Comparison of ENCODE assay signal across 16 cellular contexts in genomic region chr2:27306136-27306535, GRCh38. TPM values are rescaled to one million over a fixed set of nuclear protein-coding genes. Genes with fewer than 3 reads are reported as not detected.
DNase-seq lines count a peak whose midpoint lies in the region; FAIRE-seq and TF ChIP-seq lines count a peak whose summit lies in the region.
"Had no signal": no experiment of that assay in that cellular context is flagged by ENCODE, and none has a peak within 500 bp of the region (broad histone marks: within the 10 kb centered on the region; RNA-seq: fewer than 3 reads in every experiment).

No MANE protein-coding gene starts in this region.

- no peak overlapping the region for H3K4ac ChIP-seq in H1 (replicated peaks; ENCODE audit: insufficient read length, low read depth, low read length)

- no peaks in the 10 kb centered on the region for H3K79me1 ChIP-seq in H1 (ENCODE audit: low read depth, low read length)

- no peak overlapping the region for H3K9ac ChIP-seq in HUES48 (ENCODE audit: low read depth, low read length)
- H3K9ac ChIP-seq in H1 (replicated peaks in 1 of 4; ENCODE audit: extremely low read depth in 1 of 4, low read depth in 3 of 4, low read length in 3 of 4): no peak overlapping the region
- no peak overlapping the region for H3K9ac ChIP-seq in parathyroid adenoma

- peaks cover 4 to 11% of the 10 kb centered on the region in 2 experiments for H4K20me1 ChIP-seq in H1 (replicated peaks in 1 of 2; ENCODE audit: control insufficient read depth in 1 of 2, insufficient read depth in 2 of 2, low read length in 2 of 2)

- H3K79me2 ChIP-seq in H1 (ENCODE audit: control insufficient read depth in 1 of 2, insufficient read depth in 2 of 2, low read length in 2 of 2): no peaks in the 10 kb centered on the region
- H3K79me2 ChIP-seq in parathyroid adenoma: no peaks in the 10 kb centered on the region

- 82% methylated on average over 10 of the region's 26 CpGs; no CpG with 5 or more reads in 1 of the 2 experiments for WGBS in H1 (ENCODE audit: extremely low coverage in 1 of 2, insufficient coverage in 1 of 2, insufficient read length in 1 of 2, insufficient replicate concordance in 2 of 2, low coverage in 1 of 2, low lambda C conversion rate in 2 of 2, missing lambda C conversion rate in 1 of 2), 2 experiments

- peaks cover 52% of the 10 kb centered on the region for H3K27me3 ChIP-seq in HUES48 (ENCODE audit: control insufficient read depth, insufficient read depth, low read length)
- peaks cover 29 to 41% (median 39%) of the 10 kb centered on the region in 4 experiments for H3K27me3 ChIP-seq in H1 (replicated peaks in 1 of 4; ENCODE audit: control insufficient read depth in 3 of 4, extremely low read depth in 1 of 4, insufficient read depth in 3 of 4, low read length in 3 of 4)
- H3K27me3 ChIP-seq in parathyroid adenoma (ENCODE audit: control insufficient read depth, insufficient read depth, low read length): peaks cover 10% of the 10 kb centered on the region

- H4K8ac ChIP-seq in H1 (ENCODE audit: extremely low read depth, insufficient read depth, low read length): peak overlapping the region; percentile 9

- no peak overlapping the region for H4K5ac ChIP-seq in H1 (ENCODE audit: insufficient read length, low read depth, low read length)

- DNase-seq in Calu3 (peak; percentile 19), H1 (ENCODE audit: low read depth in 1 of 2, low spot score in 2 of 2) (no peak), CD14-positive monocyte (ENCODE audit: low spot score) (no peak), RWPE1 (ENCODE audit: low spot score) (no peak)
- no peak for DNase-seq in activated T-helper 1 cell treated with anti-CD3 and anti-CD28 coated beads, Interleukin-12 subunit alpha, Interleukin-12 subunit beta, Interleukin-2, Interleukin-4 antibody, amounts not matched to agents 30 ng/mL and 10 ng/mL and 1 ng/mL, durations not matched to agents 14 hours and 24 hours and 36 hours (ENCODE audit: low spot score)
- DNase-seq: activated CD4-positive, CD25-positive, alpha-beta regulatory T cell; activated effector memory CD4-positive, alpha-beta T cell treated with Interleukin-2 at 50 U/mL for 16 hours; brain microvascular endothelial cell; GDM1; NCI-H1105 treated with DMSO at 0.1 percent for 48 hours; NCI-H446 treated with DMSO at 0.1 percent for 48 hours; SW 1271 had no signal

- intact Hi-C loops in Calu3 (cut with micrococcal nuclease; ENCODE audit: unreplicated experiment) (no loop called here), CD14-positive monocyte (cut with micrococcal nuclease) (no loop called here)
- intact Hi-C loops in activated T-helper 1 cell treated with anti-CD3 and anti-CD28 coated beads, Interleukin-12 subunit alpha, Interleukin-12 subunit beta, Interleukin-2, Interleukin-4 antibody, amounts not matched to agents 30 ng/mL and 10 ng/mL and 1 ng/mL, durations not matched to agents 14 hours and 24 hours and 36 hours (cut with micrococcal nuclease): no loop called here

- FAIRE-seq in H1 (lab: Jason Lieb, UNC): no peak
- FAIRE-seq: endometrium had no signal

- no peak for TF ChIP-seq EP300 in H1 (IDR thresholded peaks at IDR 0.05; ENCODE audit: borderline replicate concordance in 1 of 2, low read depth in 2 of 2, low read length in 2 of 2)

- no peak overlapping the region for H3K56ac ChIP-seq in H1 (replicated peaks; ENCODE audit: insufficient read length, low read depth, low read length)

- H3K4me1 Mint-ChIP-seq in Calu3 (ENCODE audit: low read depth, unreplicated experiment) (no peaks in the 10 kb centered on the region), CD14-positive monocyte (peaks cover 17% of the 10 kb centered on the region)
- peaks cover 10% of the 10 kb centered on the region for H3K4me1 Mint-ChIP-seq in activated T-helper 1 cell treated with anti-CD3 and anti-CD28 coated beads, Interleukin-12 subunit alpha, Interleukin-12 subunit beta, Interleukin-2, Interleukin-4 antibody, amounts not matched to agents 30 ng/mL and 10 ng/mL and 1 ng/mL, durations not matched to agents 14 hours and 24 hours and 36 hours (ENCODE audit: low read depth)

- peaks cover 10% of the 10 kb centered on the region; the same call in 1 of the 2 replicates for H3K23me2 ChIP-seq in H1 (ENCODE audit: low read depth, low read length)

- TF ChIP-seq RAD21 in H1 (IDR thresholded peaks at IDR 0.05 in 1 of 2, conservative IDR thresholded peaks at IDR 0.05 in 1 of 2; ENCODE audit: low read depth in 2 of 2, low read length in 2 of 2): no peak

- H3K18ac ChIP-seq in H1 (ENCODE audit: extremely low read depth, low read length): peak overlapping the region; percentile 95

- no peak overlapping the region for H3K14ac ChIP-seq in H1 (ENCODE audit: insufficient read length)

- peak overlapping the region; percentile 73 for H4K91ac ChIP-seq in H1 (replicated peaks; ENCODE audit: insufficient read length, low read length)

- no peak overlapping the region for H2BK5ac ChIP-seq in H1 (ENCODE audit: low read depth, low read length)

- H3K4me1 ChIP-seq in HUES48 (ENCODE audit: control insufficient read depth, insufficient read depth, low read length) (peaks cover 6% of the 10 kb centered on the region; the same call in 1 of the 2 replicates), H1 (replicated peaks in 1 of 4; ENCODE audit: control insufficient read depth in 3 of 4, insufficient read depth in 4 of 4, low read length in 3 of 4) (peaks cover 0 to 28% (median 14%) of the 10 kb centered on the region in 4 experiments; a peak in 5 of 7 replicates), parathyroid adenoma (peaks cover 8% of the 10 kb centered on the region)

- H3K9me3 Mint-ChIP-seq in Calu3 (ENCODE audit: low read depth, unreplicated experiment) (no peaks in the 10 kb centered on the region), CD14-positive monocyte (peaks cover 0 to 6% (median 1%) of the 10 kb centered on the region in 7 donors)
- no peaks in the 10 kb centered on the region for H3K9me3 Mint-ChIP-seq in activated T-helper 1 cell treated with anti-CD3 and anti-CD28 coated beads, Interleukin-12 subunit alpha, Interleukin-12 subunit beta, Interleukin-2, Interleukin-4 antibody, amounts not matched to agents 30 ng/mL and 10 ng/mL and 1 ng/mL, durations not matched to agents 14 hours and 24 hours and 36 hours
- H3K9me3 Mint-ChIP-seq: CD4-positive, CD25-positive, alpha-beta regulatory T cell had no signal

- H2BK20ac ChIP-seq in H1 (ENCODE audit: low read length): 0 out of 2 replicates have a peak overlapping the region, but pooled peaks have one; percentile 48

- H3K4me2 ChIP-seq in H1 (ENCODE audit: insufficient read depth in 1 of 2, low read depth in 2 of 2, low read length in 2 of 2) (peak overlapping the region; percentile 63 to 69), parathyroid adenoma (ENCODE audit: low read length) (no peak overlapping the region)

- no TSS peak for BruUV-seq in Calu3 (replicated peaks; lab: Mats Ljungman, UMichigan)

- TF ChIP-seq CTCF in Calu3 (IDR thresholded peaks at IDR 0.05; ENCODE audit: unreplicated experiment) (no peak), H1 (IDR thresholded peaks at IDR 0.05; ENCODE audit: control extremely low read depth in 1 of 3, insufficient read depth in 1 of 3, low read depth in 1 of 3, low read length in 3 of 3) (no peak), parathyroid adenoma (IDR thresholded peaks at IDR 0.05) (no peak), CD14-positive monocyte (IDR thresholded peaks at IDR 0.05) (no peak), RWPE1 (conservative IDR thresholded peaks at IDR 0.05; ENCODE audit: low read depth) (no peak)

- H3K27ac Mint-ChIP-seq in Calu3 (ENCODE audit: unreplicated experiment) (peak overlapping the region; percentile 78), CD14-positive monocyte (no peak overlapping the region)
- H3K27ac Mint-ChIP-seq in activated T-helper 1 cell treated with anti-CD3 and anti-CD28 coated beads, Interleukin-12 subunit alpha, Interleukin-12 subunit beta, Interleukin-2, Interleukin-4 antibody, amounts not matched to agents 30 ng/mL and 10 ng/mL and 1 ng/mL, durations not matched to agents 14 hours and 24 hours and 36 hours: no peak overlapping the region

- H3K27ac ChIP-seq in HUES48 (ENCODE audit: low read depth, low read length) (no peak overlapping the region), H1 (ENCODE audit: low read depth, low read length) (no peak overlapping the region), parathyroid adenoma (no peak overlapping the region), RWPE1 (no peak overlapping the region)
- H3K27ac ChIP-seq: brain microvascular endothelial cell had no signal

- no peak overlapping the region for H2BK120ac ChIP-seq in H1 (replicated peaks; ENCODE audit: low read depth, low read length)

- TF ChIP-seq POLR2A in H1 (IDR thresholded peaks at IDR 0.05; ENCODE audit: control extremely low read depth in 1 of 2, low read depth in 2 of 2, low read length in 2 of 2): no peak

- no peak overlapping the region for H2AK5ac ChIP-seq in H1 (ENCODE audit: low read depth, low read length)

- H3K4me3 ChIP-seq in HUES48 (ENCODE audit: low read depth, low read length): peak overlapping the region; percentile 53; the same call in 1 of the 2 replicates
- peak overlapping the region in 2 of 4 experiments; percentile 26 to 51; a peak in 4 of 8 replicates for H3K4me3 ChIP-seq in H1 (ENCODE audit: extremely low read depth in 1 of 4, insufficient read depth in 2 of 4, low read depth in 3 of 4, low read length in 4 of 4)
- no peak overlapping the region for H3K4me3 ChIP-seq in parathyroid adenoma (ENCODE audit: low read depth, low read length)

- POLR2A ChIA-PET in H1 (lab: Charles Lee; ENCODE audit: partially characterized antibody): interaction anchor here (0.8 to 8.8 kb wide), 6 partner anchors 9 to 57 kb away, joined by 3 to 105 read pairs (median 4); partner anchors contain the start of gene MPV17
- POLR2A ChIA-PET in RWPE1 (lab: Yijun Ruan, JAX; ENCODE audit: low non-redundant PET): no interaction called here

- CTCF ChIA-PET in Calu3 (lab: Charles Lee) (interaction anchor here (0.5 to 1.9 kb wide), 2 partner anchors 12 to 37 kb away, joined by 3 to 5 read pairs; no protein-coding TSS in a partner anchor), H1 (lab: Charles Lee; ENCODE audit: partially characterized antibody) (interaction anchor here (0.5 to 12.3 kb wide), 7 partner anchors 15 to 464 kb away, joined by 3 to 413 read pairs (median 9); partner anchors contain the start of genes DNAJC5G, MPV17 and TRIM54), RWPE1 (lab: Yijun Ruan, JAX) (interaction anchor here (0.5 kb wide), 2 partner anchors 76 to 173 kb away, joined by 3 read pairs; no protein-coding TSS in a partner anchor)

- H3K4me3 Mint-ChIP-seq in Calu3 (ENCODE audit: low read depth, unreplicated experiment) (peak overlapping the region; percentile 65), CD14-positive monocyte (peak overlapping the region in 1 of 2 donors; percentile 59)
- no peak overlapping the region for H3K4me3 Mint-ChIP-seq in activated T-helper 1 cell treated with anti-CD3 and anti-CD28 coated beads, Interleukin-12 subunit alpha, Interleukin-12 subunit beta, Interleukin-2, Interleukin-4 antibody, amounts not matched to agents 30 ng/mL and 10 ng/mL and 1 ng/mL, durations not matched to agents 14 hours and 24 hours and 36 hours

- H2BK12ac ChIP-seq in H1 (ENCODE audit: low read depth, low read length): peak overlapping the region; percentile 29; the same call in 1 of the 2 replicates

- H3K23ac ChIP-seq in H1 (ENCODE audit: insufficient read length): no peak overlapping the region

- H2AFZ ChIP-seq in H1 (ENCODE audit: low read length): no peak overlapping the region
- H2AFZ ChIP-seq in parathyroid adenoma: peak overlapping the region; percentile 11

- H3K9me3 ChIP-seq in HUES48 (ENCODE audit: control insufficient read depth, insufficient read depth, low read length) (no peaks in the 10 kb centered on the region), H1 (ENCODE audit: insufficient read depth in 2 of 2, low read depth in 1 of 2, low read length in 1 of 2) (no peaks in the 10 kb centered on the region; a peak in 1 of 4 replicates), parathyroid adenoma (ENCODE audit: control insufficient read depth, low read length) (no peaks in the 10 kb centered on the region)

- H3K36me3 Mint-ChIP-seq in Calu3 (ENCODE audit: insufficient read depth, unreplicated experiment): peaks cover 19% of the 10 kb centered on the region
- H3K36me3 Mint-ChIP-seq in activated T-helper 1 cell treated with anti-CD3 and anti-CD28 coated beads, Interleukin-12 subunit alpha, Interleukin-12 subunit beta, Interleukin-2, Interleukin-4 antibody, amounts not matched to agents 30 ng/mL and 10 ng/mL and 1 ng/mL, durations not matched to agents 14 hours and 24 hours and 36 hours (ENCODE audit: low read depth): peaks cover 8% of the 10 kb centered on the region
- peaks cover 21 to 27% of the 10 kb centered on the region in 2 donors for H3K36me3 Mint-ChIP-seq in CD14-positive monocyte

- H3K27me3 Mint-ChIP-seq in Calu3 (ENCODE audit: unreplicated experiment): peaks cover 23% of the 10 kb centered on the region
- peaks cover 17% of the 10 kb centered on the region for H3K27me3 Mint-ChIP-seq in activated T-helper 1 cell treated with anti-CD3 and anti-CD28 coated beads, Interleukin-12 subunit alpha, Interleukin-12 subunit beta, Interleukin-2, Interleukin-4 antibody, amounts not matched to agents 30 ng/mL and 10 ng/mL and 1 ng/mL, durations not matched to agents 14 hours and 24 hours and 36 hours (ENCODE audit: insufficient read depth)
- peaks cover 38 to 47% (median 45%) of the 10 kb centered on the region in 3 donors for H3K27me3 Mint-ChIP-seq in CD14-positive monocyte (ENCODE audit: low read depth in 3 of 3)

- H2BK15ac ChIP-seq in H1 (ENCODE audit: low read length): peak overlapping the region; percentile 81; the same call in 1 of the 2 replicates

- H3K36me3 ChIP-seq in HUES48 (ENCODE audit: control insufficient read depth, insufficient read depth, low read length) (no peaks in the 10 kb centered on the region), H1 (ENCODE audit: control insufficient read depth in 2 of 4, insufficient read depth in 4 of 4, low read length in 3 of 4) (peaks cover 0 to 4% (median 0%) of the 10 kb centered on the region in 4 experiments; a peak in 1 of 8 replicates), parathyroid adenoma (ENCODE audit: control insufficient read depth, insufficient read depth, low read length) (no peaks in the 10 kb centered on the region)

RNA-seq across cellular contexts. Expression of gene UCN, which starts 2.1 kb away (rescaled TPM):
- 4.6 and 6.6 TPM in 2 replicates for total RNA-seq in Calu3 (2022)
- not detected in 2 replicates for total RNA-seq in H1 (2021; fragmentation: NEBNext Ultra II Directional; extraction: Animal tissue kit (Norgen Biotek cat#: 25700))
- polyA plus RNA-seq in H1 (2011; rRNA removed) (0.35 and 0.93 TPM in 2 replicates), CD14-positive monocyte (under 1 TPM; 0.39 to 0.60 TPM)
- 0.58 TPM for polyA plus RNA-seq in H1 (2011; cell fraction: cytosol; rRNA removed)
- 1.6 TPM for polyA plus RNA-seq in H1 (2011; cell fraction: nucleus; rRNA removed)
- polyA plus RNA-seq in H1 (2012, experiment 1 of 2): 0.38 to 0.58 TPM (median 0.43 TPM) in 3 of 4 replicates, not detected in the other
- polyA plus RNA-seq in H1 (2012, experiment 2 of 2): not detected
- polyA plus RNA-seq in H1 (2013, experiment 1 of 2): 0.28 TPM
- 0.15 TPM for polyA plus RNA-seq in H1 (2013, experiment 2 of 2)
- not detected in 2 replicates for polyA minus RNA-seq in H1 (2011; rRNA and poly(A)+ RNA removed)
- not detected for polyA minus RNA-seq in H1 (2011; cell fraction: cytosol; rRNA and poly(A)+ RNA removed)
- not detected for polyA minus RNA-seq in H1 (2011; cell fraction: nucleus; rRNA and poly(A)+ RNA removed)
- total RNA-seq in activated T-helper 1 cell treated with anti-CD3 and anti-CD28 coated beads, Interleukin-12 subunit alpha, Interleukin-12 subunit beta, Interleukin-2, Interleukin-4 antibody, amounts not matched to agents 30 ng/mL and 10 ng/mL and 1 ng/mL, durations not matched to agents 14 hours and 24 hours and 36 hours: 1.4 and 1.8 TPM in 2 replicates

RNA-seq across cellular contexts. Expression of gene MPV17, which starts 16.8 kb away (rescaled TPM):
- 77.4 and 84.5 TPM in 2 replicates for total RNA-seq in Calu3 (2022)
- 45.2 and 46.1 TPM in 2 replicates for total RNA-seq in H1 (2021; fragmentation: NEBNext Ultra II Directional; extraction: Animal tissue kit (Norgen Biotek cat#: 25700))
- polyA plus RNA-seq in H1 (2011; rRNA removed) (148 and 181 TPM in 2 replicates), CD14-positive monocyte (100 to 1,000 TPM; 136 to 160 TPM)
- polyA plus RNA-seq in H1 (2011; cell fraction: cytosol; rRNA removed): 116 TPM
- polyA plus RNA-seq in H1 (2011; cell fraction: nucleus; rRNA removed): 98.4 TPM
- 73.4 to 78.7 TPM (median 77.0 TPM) in 4 replicates for polyA plus RNA-seq in H1 (2012, experiment 1 of 2)
- 91.9 TPM for polyA plus RNA-seq in H1 (2012, experiment 2 of 2)
- polyA plus RNA-seq in H1 (2013, experiment 1 of 2): 93.7 TPM
- 97.7 TPM for polyA plus RNA-seq in H1 (2013, experiment 2 of 2)
- polyA minus RNA-seq in H1 (2011; rRNA and poly(A)+ RNA removed): 104 and 115 TPM in 2 replicates
- polyA minus RNA-seq in H1 (2011; cell fraction: cytosol; rRNA and poly(A)+ RNA removed): 27.7 TPM
- 39.2 TPM for polyA minus RNA-seq in H1 (2011; cell fraction: nucleus; rRNA and poly(A)+ RNA removed)
- 85.9 and 89.9 TPM in 2 replicates for total RNA-seq in activated T-helper 1 cell treated with anti-CD3 and anti-CD28 coated beads, Interleukin-12 subunit alpha, Interleukin-12 subunit beta, Interleukin-2, Interleukin-4 antibody, amounts not matched to agents 30 ng/mL and 10 ng/mL and 1 ng/mL, durations not matched to agents 14 hours and 24 hours and 36 hours

RNA-seq across cellular contexts. Expression of gene TRIM54, which starts 23.9 kb away (rescaled TPM):
- 0.99 and 2.3 TPM in 2 replicates for total RNA-seq in Calu3 (2022)
- 3.9 and 4.2 TPM in 2 replicates for total RNA-seq in H1 (2021; fragmentation: NEBNext Ultra II Directional; extraction: Animal tissue kit (Norgen Biotek cat#: 25700))
- 5.8 and 6.1 TPM in 2 replicates for polyA plus RNA-seq in H1 (2011; rRNA removed)
- 7.8 TPM for polyA plus RNA-seq in H1 (2011; cell fraction: cytosol; rRNA removed)
- polyA plus RNA-seq in H1 (2011; cell fraction: nucleus; rRNA removed): 12.0 TPM
- polyA plus RNA-seq in H1 (2012, experiment 1 of 2): 4.3 to 7.4 TPM (median 6.5 TPM) in 4 replicates
- 3.4 TPM for polyA plus RNA-seq in H1 (2012, experiment 2 of 2)
- polyA plus RNA-seq in H1 (2013, experiment 1 of 2): 2.9 TPM
- 2.2 TPM for polyA plus RNA-seq in H1 (2013, experiment 2 of 2)
- polyA minus RNA-seq in H1 (2011; rRNA and poly(A)+ RNA removed): 4.3 and 5.3 TPM in 2 replicates
- 1.8 TPM for polyA minus RNA-seq in H1 (2011; cell fraction: cytosol; rRNA and poly(A)+ RNA removed)
- polyA minus RNA-seq in H1 (2011; cell fraction: nucleus; rRNA and poly(A)+ RNA removed): 2.7 TPM
- 0.26 TPM in 1 of 2 replicates, not detected in the other for total RNA-seq in activated T-helper 1 cell treated with anti-CD3 and anti-CD28 coated beads, Interleukin-12 subunit alpha, Interleukin-12 subunit beta, Interleukin-2, Interleukin-4 antibody, amounts not matched to agents 30 ng/mL and 10 ng/mL and 1 ng/mL, durations not matched to agents 14 hours and 24 hours and 36 hours
- not detected for polyA plus RNA-seq in CD14-positive monocyte
- total RNA-seq: CD4-positive, CD25-positive, alpha-beta regulatory T cell had no signal

RNA-seq across cellular contexts. Expression of gene DNAJC5G, which starts 30.9 kb away (rescaled TPM):
- total RNA-seq in Calu3 (2022): not detected in 2 replicates
- 1.4 TPM in 2 replicates for total RNA-seq in H1 (2021; fragmentation: NEBNext Ultra II Directional; extraction: Animal tissue kit (Norgen Biotek cat#: 25700))
- polyA plus RNA-seq in H1 (2011; rRNA removed) (0.75 and 0.83 TPM in 2 replicates), CD14-positive monocyte (not detected)
- 1.0 TPM for polyA plus RNA-seq in H1 (2011; cell fraction: cytosol; rRNA removed)
- 2.6 TPM for polyA plus RNA-seq in H1 (2011; cell fraction: nucleus; rRNA removed)
- 0.86 to 1.3 TPM (median 1.1 TPM) in 4 replicates for polyA plus RNA-seq in H1 (2012, experiment 1 of 2)
- polyA plus RNA-seq in H1 (2012, experiment 2 of 2): 0.18 TPM
- polyA plus RNA-seq in H1 (2013, experiment 1 of 2): 0.51 TPM
- 0.63 TPM for polyA plus RNA-seq in H1 (2013, experiment 2 of 2)
- polyA minus RNA-seq in H1 (2011; rRNA and poly(A)+ RNA removed): 0.60 and 1.7 TPM in 2 replicates
- polyA minus RNA-seq in H1 (2011; cell fraction: cytosol; rRNA and poly(A)+ RNA removed): 1.2 TPM
- 1.00 TPM for polyA minus RNA-seq in H1 (2011; cell fraction: nucleus; rRNA and poly(A)+ RNA removed)
- total RNA-seq in activated T-helper 1 cell treated with anti-CD3 and anti-CD28 coated beads, Interleukin-12 subunit alpha, Interleukin-12 subunit beta, Interleukin-2, Interleukin-4 antibody, amounts not matched to agents 30 ng/mL and 10 ng/mL and 1 ng/mL, durations not matched to agents 14 hours and 24 hours and 36 hours: not detected in 2 replicates
- total RNA-seq: CD4-positive, CD25-positive, alpha-beta regulatory T cell had no signal
- polyA plus RNA-seq: CD4-positive, CD25-positive, alpha-beta regulatory T cell had no signal

RNA-seq across cellular contexts. Expression of gene SLC30A3, which starts 43.3 kb away (rescaled TPM):
- total RNA-seq in Calu3 (2022): 0.24 TPM in 1 of 2 replicates, not detected in the other
- 15.2 and 16.1 TPM in 2 replicates for total RNA-seq in H1 (2021; fragmentation: NEBNext Ultra II Directional; extraction: Animal tissue kit (Norgen Biotek cat#: 25700))
- polyA plus RNA-seq in H1 (2011; rRNA removed) (30.7 and 48.7 TPM in 2 replicates), CD14-positive monocyte (not detected)
- polyA plus RNA-seq in H1 (2011; cell fraction: cytosol; rRNA removed): 26.6 TPM
- 50.1 TPM for polyA plus RNA-seq in H1 (2011; cell fraction: nucleus; rRNA removed)
- polyA plus RNA-seq in H1 (2012, experiment 1 of 2): 9.2 to 18.3 TPM (median 16.3 TPM) in 4 replicates
- 11.6 TPM for polyA plus RNA-seq in H1 (2012, experiment 2 of 2)
- 11.0 TPM for polyA plus RNA-seq in H1 (2013, experiment 1 of 2)
- 13.3 TPM for polyA plus RNA-seq in H1 (2013, experiment 2 of 2)
- 8.9 and 11.3 TPM in 2 replicates for polyA minus RNA-seq in H1 (2011; rRNA and poly(A)+ RNA removed)
- polyA minus RNA-seq in H1 (2011; cell fraction: cytosol; rRNA and poly(A)+ RNA removed): 13.8 TPM
- 11.0 TPM for polyA minus RNA-seq in H1 (2011; cell fraction: nucleus; rRNA and poly(A)+ RNA removed)
- 2.1 and 2.2 TPM in 2 replicates for total RNA-seq in activated T-helper 1 cell treated with anti-CD3 and anti-CD28 coated beads, Interleukin-12 subunit alpha, Interleukin-12 subunit beta, Interleukin-2, Interleukin-4 antibody, amounts not matched to agents 30 ng/mL and 10 ng/mL and 1 ng/mL, durations not matched to agents 14 hours and 24 hours and 36 hours
